ENCODE assay signal across 7 cellular contexts in genomic region chr7:5421626-5422323, GRCh38. TPM values are rescaled to one million over a fixed set of nuclear protein-coding genes. Genes with fewer than 3 reads are reported as not detected.
DNase-seq lines count a peak whose midpoint lies in the region; ATAC-seq, FAIRE-seq and TF ChIP-seq lines count a peak whose summit lies in the region.

No MANE protein-coding gene starts in this region.

- DNase-seq in MG63 (peak; percentile 71), amniotic stem cell (lab: John Stamatoyannopoulos, UW) (peak; percentile 46), right cardiac atrium (peak; percentile 60 to 87 (median 78)), prostate gland (ENCODE audit: low spot score) (peak; percentile 65), HTR-8/SVneo (ENCODE audit: insufficient read length, low spot score) (no peak), NCI-H2196 treated with DMSO at 0.1 percent for 48 hours (lab: John Stamatoyannopoulos, UW; ENCODE audit: unreplicated experiment) (no peak)

- intact Hi-C loops in right cardiac atrium (cut with DNase I) (no loop called here), prostate gland (cut with DNase I) (loop anchor here (5.0 kb wide), 1 partner anchor 64 kb away; no protein-coding TSS in a partner anchor)

- H3K27ac ChIP-seq in right cardiac atrium (ENCODE audit: low read length) (peak overlapping the region; percentile 94), prostate gland (peak overlapping the region; percentile 99 to 100)

- peak; percentile 35 for TF ChIP-seq POLR2A in prostate gland (IDR thresholded peaks at IDR 0.05)

- no peak for FAIRE-seq in HTR-8/SVneo (lab: Jason Lieb, UNC)

- H3K36me3 ChIP-seq in ES-I3 (ENCODE audit: insufficient read depth, low read length) (no peaks in the 10 kb centered on the region), MG63 (peaks cover 9% of the 10 kb centered on the region), prostate gland (no peaks in the 10 kb centered on the region)

- ATAC-seq in right cardiac atrium, result no peak

- peak overlapping the region; percentile 87 for H3K4me3 ChIP-seq in MG63
- peak overlapping the region; percentile 96 for H3K4me3 ChIP-seq in right cardiac atrium (ENCODE audit: low read length)
- peak overlapping the region; percentile 95 to 98 for H3K4me3 ChIP-seq in prostate gland

- H3K9ac ChIP-seq in ES-I3 (ENCODE audit: low read depth, low read length), result peak overlapping the region; percentile 93

- no peak for TF ChIP-seq CTCF in prostate gland (IDR thresholded peaks at IDR 0.05)

- H3K9me3 ChIP-seq in ES-I3 (ENCODE audit: control insufficient read depth, insufficient read depth, low read length) (no peaks in the 10 kb centered on the region), MG63 (no peaks in the 10 kb centered on the region), right cardiac atrium (ENCODE audit: control insufficient read depth, low read length) (no peaks in the 10 kb centered on the region), prostate gland (no peaks in the 10 kb centered on the region)

- H3K4me1 ChIP-seq in ES-I3 (ENCODE audit: insufficient read depth, low read length) (peaks cover 7% of the 10 kb centered on the region), right cardiac atrium (ENCODE audit: control insufficient read depth, insufficient read depth, low read length) (peaks cover 5% of the 10 kb centered on the region), prostate gland (replicated peaks) (peaks cover 10% of the 10 kb centered on the region)

- H3K27me3 ChIP-seq in MG63 (no peaks in the 10 kb centered on the region), right cardiac atrium (ENCODE audit: control insufficient read depth, insufficient read depth) (no peaks in the 10 kb centered on the region), prostate gland (replicated peaks; ENCODE audit: insufficient read depth) (no peaks in the 10 kb centered on the region)

- under 1% methylated on average over 46 of the region's 46 CpGs for WGBS in right cardiac atrium
- WGBS in prostate gland, result under 1% methylated on average over 46 of the region's 46 CpGs

RNA-seq across cellular contexts. Expression of gene TNRC18, which starts 1.9 kb away (rescaled TPM):
- total RNA-seq in MG63 (2014; rRNA removed; shearing (Covaris generic); ENCODE audit: low replicate concordance), result 17.3 and 25.0 TPM in 2 replicates
- total RNA-seq in right cardiac atrium (10 to 100 TPM; 33.1 to 46.6 (median 39.3) TPM), prostate gland (100 to 1,000 TPM; 138 to 290 TPM)
- 38.9 TPM for polyA plus RNA-seq in right cardiac atrium

Comparison
In these comparisons a context has a peak if more than half of its experiments do, and no peak if none do; other contexts are left out.
1. DNase-seq: peak in MG63 (single experiment), amniotic stem cell (single experiment), right cardiac atrium (3 of 3) and prostate gland (single experiment); none in HTR-8/SVneo (single experiment) and NCI-H2196 treated with DMSO at 0.1 percent for 48 hours (single experiment).
2. Peak in every context shown above with its lines, with median percentiles within 50 percentile points of each other: H3K4me3 ChIP-seq.